In the genomic region with DNA sequence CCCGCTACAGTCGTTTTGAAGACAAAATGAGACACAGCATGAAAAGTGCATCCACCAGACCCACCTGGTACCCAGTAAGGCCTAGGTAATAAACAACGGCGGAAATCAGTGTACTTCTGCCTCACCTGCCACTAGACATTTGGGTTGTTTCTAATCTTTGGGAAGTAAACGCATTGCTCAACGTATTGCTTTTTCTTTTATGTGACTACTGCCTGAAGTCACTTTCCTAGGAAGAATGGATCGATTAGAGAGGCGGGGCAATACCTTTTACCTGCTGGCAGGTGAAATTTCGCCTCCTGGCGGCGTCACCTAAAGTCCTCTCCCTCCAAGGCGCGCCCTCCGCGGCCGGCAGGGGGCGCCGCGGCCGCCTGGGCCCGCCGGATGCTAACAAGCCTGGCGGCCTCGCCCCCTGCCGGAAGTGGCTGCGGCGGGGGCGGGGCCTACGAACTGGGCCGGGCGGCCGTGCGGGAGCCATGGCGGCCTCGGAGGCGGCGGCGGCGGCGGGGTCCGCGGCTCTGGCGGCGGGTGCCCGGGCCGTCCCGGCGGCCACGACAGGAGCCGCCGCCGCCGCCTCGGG, we compare ENCODE assay signal across 8 cellular contexts. TPM values are rescaled to one million over a fixed set of nuclear protein-coding genes. Genes with fewer than 3 reads are reported as not detected.
DNase-seq lines count a peak whose midpoint lies in the region; TF ChIP-seq lines count a peak whose summit lies in the region.

A gene with protein sequence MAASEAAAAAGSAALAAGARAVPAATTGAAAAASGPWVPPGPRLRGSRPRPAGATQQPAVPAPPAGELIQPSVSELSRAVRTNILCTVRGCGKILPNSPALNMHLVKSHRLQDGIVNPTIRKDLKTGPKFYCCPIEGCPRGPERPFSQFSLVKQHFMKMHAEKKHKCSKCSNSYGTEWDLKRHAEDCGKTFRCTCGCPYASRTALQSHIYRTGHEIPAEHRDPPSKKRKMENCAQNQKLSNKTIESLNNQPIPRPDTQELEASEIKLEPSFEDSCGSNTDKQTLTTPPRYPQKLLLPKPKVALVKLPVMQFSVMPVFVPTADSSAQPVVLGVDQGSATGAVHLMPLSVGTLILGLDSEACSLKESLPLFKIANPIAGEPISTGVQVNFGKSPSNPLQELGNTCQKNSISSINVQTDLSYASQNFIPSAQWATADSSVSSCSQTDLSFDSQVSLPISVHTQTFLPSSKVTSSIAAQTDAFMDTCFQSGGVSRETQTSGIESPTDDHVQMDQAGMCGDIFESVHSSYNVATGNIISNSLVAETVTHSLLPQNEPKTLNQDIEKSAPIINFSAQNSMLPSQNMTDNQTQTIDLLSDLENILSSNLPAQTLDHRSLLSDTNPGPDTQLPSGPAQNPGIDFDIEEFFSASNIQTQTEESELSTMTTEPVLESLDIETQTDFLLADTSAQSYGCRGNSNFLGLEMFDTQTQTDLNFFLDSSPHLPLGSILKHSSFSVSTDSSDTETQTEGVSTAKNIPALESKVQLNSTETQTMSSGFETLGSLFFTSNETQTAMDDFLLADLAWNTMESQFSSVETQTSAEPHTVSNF (plus strand): TSS at position 445 of the 577 bp plus-strand sequence. CDS start 29 bp downstream, at position 474.

- H3K36me3 Mint-ChIP-seq in activated naive CD4-positive, alpha-beta T cell treated with anti-CD3 and anti-CD28 coated beads for 36 hours (ENCODE audit: low read depth): peaks cover 8% of the 10 kb centered on the region

- H3K9me3 ChIP-seq in MM.1S (replicated peaks; ENCODE audit: insufficient read depth, low read length): no peaks in the 10 kb centered on the region

- 0 out of 2 replicates have a peak within 1 kb of the TSS, but pooled peaks have one; percentile 30 for H2AFZ ChIP-seq in MM.1S (ENCODE audit: low read length)

- H3K36me3 ChIP-seq in H7 (replicated peaks; ENCODE audit: control insufficient read depth, insufficient read depth, low read length) (no peaks in the 10 kb centered on the region; the same call in 1 of the 2 replicates), MM.1S (replicated peaks; ENCODE audit: insufficient read depth, low read length) (no peaks in the 10 kb centered on the region)

- peak within 1 kb of the TSS; percentile 37 for H3K27ac Mint-ChIP-seq in activated naive CD4-positive, alpha-beta T cell treated with anti-CD3 and anti-CD28 coated beads for 36 hours

- H3K4me1 ChIP-seq in MM.1S (ENCODE audit: low read length): no peaks in the 10 kb centered on the region

- TF ChIP-seq CTCF in MM.1S (IDR thresholded peaks at IDR 0.05; ENCODE audit: low read length): peak; percentile 72

- H3K27me3 Mint-ChIP-seq in activated naive CD4-positive, alpha-beta T cell treated with anti-CD3 and anti-CD28 coated beads for 36 hours (ENCODE audit: low read depth): no peaks in the 10 kb centered on the region

- H3K4me3 Mint-ChIP-seq in activated naive CD4-positive, alpha-beta T cell treated with anti-CD3 and anti-CD28 coated beads for 36 hours: peak within 1 kb of the TSS; percentile 81

- no peaks in the 10 kb centered on the region for H3K9me2 ChIP-seq in MM.1S (replicated peaks; ENCODE audit: insufficient read depth, low read length)

- H3K27me3 ChIP-seq in H7 (ENCODE audit: control insufficient read depth, insufficient read depth, low read length) (no peaks in the 10 kb centered on the region), MM.1S (replicated peaks; ENCODE audit: insufficient read depth, low read length) (no peaks in the 10 kb centered on the region)

- peak within 1 kb of the TSS; percentile 80 for H3K4me3 ChIP-seq in H7 (ENCODE audit: insufficient read depth, low read depth, low read length)
- H3K4me3 ChIP-seq in MM.1S (ENCODE audit: low read length): peak within 1 kb of the TSS; percentile 61

- H3F3A ChIP-seq in MM.1S (ENCODE audit: insufficient read depth, low read length): no peaks in the 10 kb centered on the region

- peaks cover 34% of the 10 kb centered on the region for H3K4me1 Mint-ChIP-seq in activated naive CD4-positive, alpha-beta T cell treated with anti-CD3 and anti-CD28 coated beads for 36 hours (ENCODE audit: low read depth)

- CTCF ChIA-PET in activated naive CD4-positive, alpha-beta T cell treated with anti-CD3 and anti-CD28 coated beads for 36 hours (lab: Charles Lee): interaction anchor here (0.7 to 5.1 kb wide), 25 partner anchors 9 to 695 kb away, joined by 3 to 42 read pairs (median 4); a partner anchor contains a TSS

- peaks cover 2% of the 10 kb centered on the region for H3K9me3 Mint-ChIP-seq in activated naive CD4-positive, alpha-beta T cell treated with anti-CD3 and anti-CD28 coated beads for 36 hours

- no peaks in the 10 kb centered on the region for H4K20me1 ChIP-seq in MM.1S (ENCODE audit: insufficient read depth, low read length)

- H3K9ac ChIP-seq in MM.1S (ENCODE audit: low read length): peak within 1 kb of the TSS; percentile 35; the same call in 1 of the 2 replicates

- peak; percentile 88 for DNase-seq in ELR (ENCODE audit: low read depth)
- peak; percentile 97 for DNase-seq in H7
- DNase-seq in MM.1S: peak; percentile 82
- peak; percentile 84 for DNase-seq in SK-N-DZ (ENCODE audit: low spot score)
- peak; percentile 85 for DNase-seq in activated naive CD4-positive, alpha-beta T cell treated with anti-CD3 and anti-CD28 coated beads for 36 hours
- DNase-seq in germinal center (ENCODE audit: low spot score): peak; percentile 96
- peak; percentile 19 for DNase-seq in non-pigmented ciliary epithelial cell (ENCODE audit: low read depth)
- peak in 48 of 49 donors; percentile 22 to 91 (median 64) for DNase-seq in substantia nigra (lab: John Stamatoyannopoulos, UW)

- H3K27ac ChIP-seq in MM.1S (ENCODE audit: low read length) (no peak within 1 kb of the TSS), substantia nigra (ENCODE audit: low read depth, low read length, poor library complexity, severe bottlenecking) (peak within 1 kb of the TSS; percentile 68)

- H3K4me2 ChIP-seq in MM.1S (ENCODE audit: low read depth, low read length): peak within 1 kb of the TSS; percentile 82; the same call in 1 of the 2 replicates

- intact Hi-C loops in activated naive CD4-positive, alpha-beta T cell treated with anti-CD3 and anti-CD28 coated beads for 36 hours (cut with micrococcal nuclease): loop anchor here (1.0 kb wide), 4 partner anchors 28 to 703 kb away; a partner anchor contains a TSS

- H3K79me2 ChIP-seq in MM.1S (ENCODE audit: low read length): peaks cover 15% of the 10 kb centered on the region

RNA-seq across cellular contexts. Expression of the gene that starts here (rescaled TPM):
- total RNA-seq in H7 (2014; rRNA removed; shearing (Covaris generic)): 54.8 and 59.7 TPM in 2 replicates
- 42.9 and 52.1 TPM in 2 replicates for polyA plus RNA-seq in SK-N-DZ (2014; cell fraction: cytosol; rRNA removed)
- polyA plus RNA-seq in SK-N-DZ (2014; cell fraction: nucleus; rRNA removed): 28.6 and 29.2 TPM in 2 replicates
- 10 to 100 TPM; 16.6 to 18.9 TPM for total RNA-seq in activated naive CD4-positive, alpha-beta T cell treated with anti-CD3 and anti-CD28 coated beads for 36 hours

Comparison
In these comparisons a context has a peak if more than half of its experiments do, and no peak if none do; other contexts are left out.
1. DNase-seq: peak in every context shown above with its lines; median percentile 97 in H7; 96 in germinal center; 88 in ELR; 85 in activated naive CD4-positive, alpha-beta T cell treated with anti-CD3 and anti-CD28 coated beads for 36 hours; 84 in SK-N-DZ; 82 in MM.1S; 64 in substantia nigra; 19 in non-pigmented ciliary epithelial cell.